ENCODE assay signal across 9 cellular contexts in genomic region chr12:122982963-122983788, GRCh38. TPM values are rescaled to one million over a fixed set of nuclear protein-coding genes. Genes with fewer than 3 reads are reported as not detected.
DNase-seq lines count a peak whose midpoint lies in the region; ATAC-seq, FAIRE-seq and TF ChIP-seq lines count a peak whose summit lies in the region.
"Had no signal": no experiment of that assay in that cellular context is flagged by ENCODE, and none has a peak within 500 bp of the region (broad histone marks: within the 10 kb centered on the region; RNA-seq: fewer than 3 reads in every experiment).

No MANE protein-coding gene starts in this region.

- H3K36me3 Mint-ChIP-seq in CD4-positive, alpha-beta T cell (ENCODE audit: low read depth), result peaks cover 43% of the 10 kb centered on the region

- no peak overlapping the region for H2AFZ ChIP-seq in osteoblast (ENCODE audit: low read length)

- ATAC-seq in CD4-positive, alpha-beta T cell (ENCODE audit: poor library complexity), result no peak
- no peak for ATAC-seq in GM21367 (IDR thresholded peaks at IDR 0.05; ENCODE audit: unreplicated experiment)

- peaks cover 78% of the 10 kb centered on the region for H3K36me3 ChIP-seq in NT2/D1 (ENCODE audit: insufficient read depth, insufficient read length, low read length)
- H3K36me3 ChIP-seq in osteoblast (ENCODE audit: insufficient read depth, low read length), result peaks cover 13% of the 10 kb centered on the region

- intact Hi-C loops in CD4-positive, alpha-beta T cell (cut with DNase I, micrococcal nuclease), result no loop called here
- intact Hi-C loops in dorsolateral prefrontal cortex (cut with DNase I), result loop anchor here (5.0 to 10.0 kb wide), 3 partner anchors 169 to 249 kb away; partner anchors contain the start of genes PITPNM2 (in 2 of the 2), MPHOSPH9 (in 1 of the 2) and MTRFR (in 1 of the 2)

- no peaks in the 10 kb centered on the region for H3K27me3 Mint-ChIP-seq in CD4-positive, alpha-beta T cell

- no peaks in the 10 kb centered on the region for H3K9me3 ChIP-seq in CD4-positive, alpha-beta T cell (ENCODE audit: control insufficient read depth, low read length)
- H3K9me3 ChIP-seq in NT2/D1 (ENCODE audit: insufficient read depth, low read length) (no peaks in the 10 kb centered on the region), osteoblast (ENCODE audit: low read depth, low read length) (no peaks in the 10 kb centered on the region)

- no peak for DNase-seq in CD4-positive, alpha-beta T cell
- DNase-seq in NT2/D1 (ENCODE audit: low read depth, low spot score) (no peak), dorsolateral prefrontal cortex (peak in 1 of 10 donors; percentile 45), osteoblast (ENCODE audit: insufficient read length, low spot score, missing footprints) (peak; percentile 85), GOT3 (lab: John Stamatoyannopoulos, UW) (no peak), GM12892 (ENCODE audit: insufficient read length) (no peak)
- no peak for DNase-seq in activated CD4-positive, CD25-positive, alpha-beta regulatory T cell (lab: John Stamatoyannopoulos, UW)
- DNase-seq: DMS79 had no signal

- no peaks in the 10 kb centered on the region for H3K27me3 ChIP-seq in CD4-positive, alpha-beta T cell (ENCODE audit: control insufficient read depth, insufficient read depth, low read length)
- H3K27me3 ChIP-seq in NT2/D1 (ENCODE audit: insufficient read depth, insufficient read length), result no peaks in the 10 kb centered on the region
- H3K27me3 ChIP-seq in dorsolateral prefrontal cortex, result no peaks in the 10 kb centered on the region
- H3K27me3 ChIP-seq in osteoblast (ENCODE audit: insufficient read depth, low read length), result no peaks in the 10 kb centered on the region

- POLR2A ChIA-PET in CD4-positive, alpha-beta T cell (lab: Charles Lee), result interaction anchor here (0.6 to 1.2 kb wide), 5 partner anchors 8 to 757 kb away, joined by 3 read pairs; partner anchors contain the start of genes DIABLO, MPHOSPH9 and OGFOD2

- H3K9me3 Mint-ChIP-seq in CD4-positive, alpha-beta T cell, result no peaks in the 10 kb centered on the region

- H3K27ac ChIP-seq in CD4-positive, alpha-beta T cell (ENCODE audit: low read depth, low read length), result peak overlapping the region; percentile 68
- H3K27ac ChIP-seq in dorsolateral prefrontal cortex (peak overlapping the region in 49 of 59 donors; percentile 15 to 94 (median 81)), osteoblast (ENCODE audit: low read depth, low read length) (no peak overlapping the region)

- H3K9ac ChIP-seq in NT2/D1 (ENCODE audit: insufficient read length, low read depth), result peak overlapping the region; percentile 97

- H3K4me3 ChIP-seq in NT2/D1 (ENCODE audit: insufficient read length, low read depth) (no peak overlapping the region), dorsolateral prefrontal cortex (peak overlapping the region in 36 of 59 donors; percentile 2 to 99 (median 96)), osteoblast (ENCODE audit: insufficient read depth, low read length) (no peak overlapping the region)

- no peak for TF ChIP-seq POLR2A in GM12892 (IDR thresholded peaks at IDR 0.05; ENCODE audit: low read depth, low read length)

- peak overlapping the region; percentile 94 for H3K4me3 Mint-ChIP-seq in CD4-positive, alpha-beta T cell

- no peak for TF ChIP-seq CTCF in CD4-positive, alpha-beta T cell (IDR thresholded peaks at IDR 0.05)
- no peak for TF ChIP-seq CTCF in dorsolateral prefrontal cortex (IDR thresholded peaks at IDR 0.05 in 54 of 56, conservative IDR thresholded peaks at IDR 0.05 in 2 of 56; ENCODE audit: low read depth in 1 of 56, partially characterized antibody in 56 of 56)
- no peak for TF ChIP-seq CTCF in osteoblast (IDR thresholded peaks at IDR 0.05; ENCODE audit: extremely low read depth, low read depth, low read length)

- FAIRE-seq in GM12892 (lab: Jason Lieb, UNC), result no peak

- peaks cover 44% of the 10 kb centered on the region for H3K4me1 Mint-ChIP-seq in CD4-positive, alpha-beta T cell (ENCODE audit: low read depth)

- peaks cover 12% of the 10 kb centered on the region for H4K20me1 ChIP-seq in osteoblast (ENCODE audit: insufficient read depth, low read length)

- peak overlapping the region; percentile 92 for H3K27ac Mint-ChIP-seq in CD4-positive, alpha-beta T cell

- peaks cover 50% of the 10 kb centered on the region for H3K79me2 ChIP-seq in osteoblast (ENCODE audit: insufficient read depth, low read length)

- peak overlapping the region; percentile 95 for H3K4me2 ChIP-seq in osteoblast (ENCODE audit: insufficient read depth, low read length)

- CTCF ChIA-PET in CD4-positive, alpha-beta T cell (lab: Charles Lee), result no interaction called here

- H3K4me1 ChIP-seq in NT2/D1 (ENCODE audit: insufficient read depth, insufficient read length) (peaks cover 29% of the 10 kb centered on the region), osteoblast (ENCODE audit: insufficient read depth, low read length) (peaks cover 45% of the 10 kb centered on the region)

RNA-seq across cellular contexts. Expression of gene ARL6IP4, which starts 2.7 kb away (rescaled TPM):
- total RNA-seq in CD4-positive, alpha-beta T cell, result 100 to 1,000 TPM; 140 to 142 TPM
- 100 to 1,000 TPM; 127 to 221 (median 162) TPM for total RNA-seq in dorsolateral prefrontal cortex
- 117 and 118 TPM in 2 replicates for total RNA-seq in osteoblast
- polyA plus RNA-seq in GM12892 (2012; ENCODE audit: missing spikeins), result 157 TPM

RNA-seq across cellular contexts. Expression of gene OGFOD2, which starts 8.1 kb away (rescaled TPM):
- 10 to 100 TPM; 12.0 to 14.9 TPM for total RNA-seq in CD4-positive, alpha-beta T cell
- 10 to 100 TPM in 119 of 120 experiments, 1 to 10 TPM in 1; 9.6 to 30.5 (median 17.3) TPM for total RNA-seq in dorsolateral prefrontal cortex
- total RNA-seq in osteoblast, result 6.5 and 8.3 TPM in 2 replicates
- polyA plus RNA-seq in GM12892 (2012; ENCODE audit: missing spikeins), result 8.8 TPM

RNA-seq across cellular contexts. Expression of gene ABCB9, which starts 16.9 kb away (rescaled TPM):
- total RNA-seq in CD4-positive, alpha-beta T cell, result 1 to 10 TPM; 5.4 to 6.2 TPM
- total RNA-seq in dorsolateral prefrontal cortex, result 10 to 100 TPM; 26.8 to 86.6 (median 52.6) TPM
- 11.9 and 13.0 TPM in 2 replicates for total RNA-seq in osteoblast
- 0.40 TPM for polyA plus RNA-seq in GM12892 (2012; ENCODE audit: missing spikeins)

Comparison
In these comparisons a context has a peak if more than half of its experiments do, and no peak if none do; other contexts are left out.
1. H3K4me3 ChIP-seq: peak in dorsolateral prefrontal cortex (36 of 59); none in NT2/D1 (single experiment) and osteoblast (single experiment).
2. intact Hi-C loops: an anchor here in dorsolateral prefrontal cortex (5.0 to 10.0 kb wide); none called in CD4-positive, alpha-beta T cell.